14 cellular contexts compared by ENCODE assay signal in the genomic region with DNA sequence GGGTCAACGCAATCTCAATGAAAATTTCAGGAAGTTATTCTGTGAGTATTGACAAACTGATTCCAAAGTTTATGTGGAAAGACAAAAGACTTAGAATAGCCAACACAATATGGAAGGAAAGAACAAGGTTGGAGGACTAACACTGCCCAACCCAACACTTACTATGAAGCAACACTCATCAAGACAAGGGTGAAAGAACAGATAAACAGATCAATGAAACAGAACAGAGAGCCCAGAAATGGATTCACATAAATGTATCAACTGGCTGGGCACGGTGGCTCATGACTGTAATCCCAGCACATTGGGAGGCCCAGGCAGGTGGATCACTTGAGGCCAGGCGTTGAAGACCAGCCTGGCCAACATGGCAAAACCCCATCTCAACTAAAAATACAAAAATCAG. TPM values are rescaled to one million over a fixed set of nuclear protein-coding genes. Genes with fewer than 3 reads are reported as not detected.
A peak's percentile ranks its signal among the peaks of the same experiment; 100 is the strongest.
DNase-seq lines count a peak whose midpoint lies in the region; ATAC-seq and TF ChIP-seq lines count a peak whose summit lies in the region.
"Had no signal": no experiment of that assay in that cellular context is flagged by ENCODE, and none has a peak within 500 bp of the region (broad histone marks: within the 10 kb centered on the region; RNA-seq: fewer than 3 reads in every experiment).

No MANE protein-coding gene starts in this region.

- H3K4me1 ChIP-seq in CD4-positive, CD25-positive, alpha-beta regulatory T cell (ENCODE audit: control insufficient read depth, insufficient read depth, low read length, poor library complexity, severe bottlenecking): peaks cover 46% of the 10 kb centered on the region
- H3K4me1 ChIP-seq in right lobe of liver (peaks cover 0 to 23% (median 2%) of the 10 kb centered on the region in 4 donors), mucosa of descending colon (ENCODE audit: low read depth) (no peaks in the 10 kb centered on the region), ovary (ENCODE audit: insufficient read depth) (peaks cover 3% of the 10 kb centered on the region)

- peak overlapping the region; percentile 43 to 96 (median 56) for H3K27ac Mint-ChIP-seq in CD4-positive, CD25-positive, alpha-beta regulatory T cell
- H3K27ac Mint-ChIP-seq in CD4-positive, alpha-beta T cell: peak overlapping the region; percentile 6
- peak overlapping the region; percentile 35 for H3K27ac Mint-ChIP-seq in activated B cell treated with CpG ODN at 0.5 μM for 24 hours

- TF ChIP-seq EP300 in ovary (IDR thresholded peaks at IDR 0.05): no peak

- no peaks in the 10 kb centered on the region for H3K27me3 Mint-ChIP-seq in CD4-positive, CD25-positive, alpha-beta regulatory T cell
- no peaks in the 10 kb centered on the region for H3K27me3 Mint-ChIP-seq in CD4-positive, alpha-beta T cell
- no peaks in the 10 kb centered on the region for H3K27me3 Mint-ChIP-seq in activated B cell treated with CpG ODN at 0.5 μM for 24 hours

- H3K9me3 ChIP-seq in CD4-positive, CD25-positive, alpha-beta regulatory T cell (ENCODE audit: control insufficient read depth in 2 of 2, low read length in 2 of 2): no peaks in the 10 kb centered on the region
- H3K9me3 ChIP-seq in CD4-positive, alpha-beta T cell (ENCODE audit: control insufficient read depth, low read length): no peaks in the 10 kb centered on the region
- no peaks in the 10 kb centered on the region for H3K9me3 ChIP-seq in right lobe of liver
- H3K9me3 ChIP-seq in mucosa of descending colon: no peaks in the 10 kb centered on the region
- H3K9me3 ChIP-seq in ovary: no peaks in the 10 kb centered on the region

- POLR2A ChIA-PET in CD4-positive, alpha-beta T cell (lab: Charles Lee): no interaction called here
- POLR2A ChIA-PET in activated B cell treated with CpG ODN at 0.5 μM for 24 hours (lab: Charles Lee): no interaction called here

- H3K36me3 ChIP-seq in CD4-positive, CD25-positive, alpha-beta regulatory T cell (ENCODE audit: control insufficient read depth, insufficient read depth, low read length): no peaks in the 10 kb centered on the region
- H3K36me3 ChIP-seq in right lobe of liver: no peaks in the 10 kb centered on the region
- H3K36me3 ChIP-seq in mucosa of descending colon (ENCODE audit: low read depth): no peaks in the 10 kb centered on the region
- H3K36me3 ChIP-seq in ovary: no peaks in the 10 kb centered on the region

- H3K4me3 Mint-ChIP-seq in CD4-positive, CD25-positive, alpha-beta regulatory T cell: peak overlapping the region; percentile 24 to 85 (median 29)
- H3K4me3 Mint-ChIP-seq in CD4-positive, alpha-beta T cell: no peak overlapping the region
- no peak overlapping the region for H3K4me3 Mint-ChIP-seq in activated B cell treated with CpG ODN at 0.5 μM for 24 hours

- peaks cover 0 to 8% (median 2%) of the 10 kb centered on the region in 7 donors for H3K9me3 Mint-ChIP-seq in CD4-positive, CD25-positive, alpha-beta regulatory T cell
- H3K9me3 Mint-ChIP-seq in CD4-positive, alpha-beta T cell: peaks cover 2% of the 10 kb centered on the region
- peaks cover 2% of the 10 kb centered on the region for H3K9me3 Mint-ChIP-seq in activated B cell treated with CpG ODN at 0.5 μM for 24 hours

- H3K27ac ChIP-seq in CD4-positive, CD25-positive, alpha-beta regulatory T cell (ENCODE audit: insufficient read depth, low read length, poor library complexity, severe bottlenecking): peak overlapping the region; percentile 6
- H3K27ac ChIP-seq in CD4-positive, alpha-beta T cell (ENCODE audit: low read depth, low read length): no peak overlapping the region
- peak overlapping the region in 2 of 3 donors; percentile 44 to 47 for H3K27ac ChIP-seq in right lobe of liver
- H3K27ac ChIP-seq in ovary: no peak overlapping the region

- H3K4me3 ChIP-seq in CD4-positive, CD25-positive, alpha-beta regulatory T cell (ENCODE audit: low read depth, low read length): no peak overlapping the region
- H3K4me3 ChIP-seq in right lobe of liver: no peak overlapping the region
- H3K4me3 ChIP-seq in mucosa of descending colon: no peak overlapping the region
- no peak overlapping the region for H3K4me3 ChIP-seq in ovary
- H3K4me3 ChIP-seq: GM12878 had no signal

- no peak for DNase-seq in CD4-positive, CD25-positive, alpha-beta regulatory T cell
- DNase-seq in CD4-positive, alpha-beta T cell: no peak
- no peak for DNase-seq in activated B cell treated with CpG ODN at 0.5 μM for 24 hours
- no peak for DNase-seq in right lobe of liver
- DNase-seq in mucosa of descending colon: no peak
- DNase-seq in ovary: no peak
- DNase-seq: GDM1, KG1, NCI-H1436, NCI-H2029 treated with DMSO at 0.1 percent for 48 hours, NCI-H748 treated with DMSO at 0.1 percent for 48 hours, SIG-M5 had no signal

- intact Hi-C loops in CD4-positive, alpha-beta T cell (cut with DNase I, micrococcal nuclease): no loop called here
- intact Hi-C loops in activated B cell treated with CpG ODN at 0.5 μM for 24 hours (cut with micrococcal nuclease): no loop called here
- intact Hi-C loops in right lobe of liver (cut with DNase I): no loop called here
- intact Hi-C loops in mucosa of descending colon (cut with DNase I, micrococcal nuclease): no loop called here
- intact Hi-C loops in ovary (cut with DNase I): no loop called here

- 71% methylated on average over 2 of the region's 3 CpGs for WGBS in right lobe of liver (ENCODE audit: insufficient coverage, low coverage, low lambda C conversion rate, missing lambda C conversion rate)
- 97 to 99% (median 98%) methylated on average over 3 of the region's 3 CpGs for WGBS in ovary, 3 donors

- TF ChIP-seq POLR2A in right lobe of liver (IDR thresholded peaks at IDR 0.05): no peak
- no peak for TF ChIP-seq POLR2A in ovary (IDR thresholded peaks at IDR 0.05)

- TF ChIP-seq CTCF in CD4-positive, alpha-beta T cell (IDR thresholded peaks at IDR 0.05): no peak
- TF ChIP-seq CTCF in activated B cell treated with CpG ODN at 0.5 μM for 24 hours (IDR thresholded peaks at IDR 0.05) (no peak), right lobe of liver (IDR thresholded peaks at IDR 0.05) (no peak), mucosa of descending colon (IDR thresholded peaks at IDR 0.05) (no peak), ovary (IDR thresholded peaks at IDR 0.05) (no peak)

- H3K4me1 Mint-ChIP-seq in CD4-positive, CD25-positive, alpha-beta regulatory T cell: peaks cover 44 to 84% (median 64%) of the 10 kb centered on the region in 4 donors
- peaks cover 80% of the 10 kb centered on the region for H3K4me1 Mint-ChIP-seq in CD4-positive, alpha-beta T cell (ENCODE audit: low read depth)
- H3K4me1 Mint-ChIP-seq in activated B cell treated with CpG ODN at 0.5 μM for 24 hours: peaks cover 66% of the 10 kb centered on the region

- no peak for ATAC-seq in CD4-positive, CD25-positive, alpha-beta regulatory T cell (ENCODE audit: low read depth in 2 of 2)
- ATAC-seq in CD4-positive, alpha-beta T cell (ENCODE audit: poor library complexity): no peak
- ATAC-seq in activated B cell treated with CpG ODN at 0.5 μM for 24 hours (ENCODE audit: low read depth) (no peak), right lobe of liver (peak; percentile 85 to 95 (median 90)), HG02884 (IDR thresholded peaks at IDR 0.05; ENCODE audit: unreplicated experiment) (no peak), mucosa of descending colon (no peak)

- CTCF ChIA-PET in CD4-positive, alpha-beta T cell (lab: Charles Lee): interaction anchor here (1.2 kb wide), 1 partner anchor 39 kb away, joined by 3 read pairs; no protein-coding TSS in a partner anchor
- CTCF ChIA-PET in activated B cell treated with CpG ODN at 0.5 μM for 24 hours (lab: Charles Lee): no interaction called here

- H3K27me3 ChIP-seq in CD4-positive, CD25-positive, alpha-beta regulatory T cell (ENCODE audit: control insufficient read depth, insufficient read depth, low read length): no peaks in the 10 kb centered on the region
- no peaks in the 10 kb centered on the region for H3K27me3 ChIP-seq in CD4-positive, alpha-beta T cell (ENCODE audit: control insufficient read depth, insufficient read depth, low read length)
- H3K27me3 ChIP-seq in right lobe of liver (no peaks in the 10 kb centered on the region), ovary (no peaks in the 10 kb centered on the region)

- H3K36me3 Mint-ChIP-seq in CD4-positive, CD25-positive, alpha-beta regulatory T cell: no peaks in the 10 kb centered on the region
- H3K36me3 Mint-ChIP-seq in CD4-positive, alpha-beta T cell (ENCODE audit: low read depth): peaks cover 7% of the 10 kb centered on the region
- no peaks in the 10 kb centered on the region for H3K36me3 Mint-ChIP-seq in activated B cell treated with CpG ODN at 0.5 μM for 24 hours (ENCODE audit: low read depth)

RNA-seq across cellular contexts. Expression of a gene that starts 41.2 kb away (rescaled TPM):
- total RNA-seq in CD4-positive, CD25-positive, alpha-beta regulatory T cell: 135 TPM
- 10 to 100 TPM; 27.5 to 34.3 (median 31.2) TPM for polyA plus RNA-seq in CD4-positive, CD25-positive, alpha-beta regulatory T cell
- total RNA-seq in CD4-positive, alpha-beta T cell: 10 to 100 TPM; 86.1 to 87.7 TPM
- total RNA-seq in activated B cell treated with CpG ODN at 0.5 μM for 24 hours (82.4 and 91.5 TPM in 2 replicates), right lobe of liver (10 to 100 TPM; 15.9 to 27.2 (median 23.3) TPM), mucosa of descending colon (100 to 1,000 TPM; 205 to 416 (median 330) TPM), ovary (10 to 100 TPM; 30.7 to 46.0 (median 36.0) TPM)
- polyA plus RNA-seq in ovary: 10 to 100 TPM; 10.7 to 33.5 TPM

Comparison
In these comparisons a context has a peak if more than half of its experiments do, and no peak if none do; other contexts are left out.
1. ATAC-seq: peak in right lobe of liver (4 of 4); none in CD4-positive, CD25-positive, alpha-beta regulatory T cell (0 of 2), CD4-positive, alpha-beta T cell (single experiment), activated B cell treated with CpG ODN at 0.5 μM for 24 hours (single experiment), HG02884 (single experiment) and mucosa of descending colon (single experiment).
2. H3K27ac ChIP-seq: peak in CD4-positive, CD25-positive, alpha-beta regulatory T cell (single experiment) and right lobe of liver (2 of 3); none in CD4-positive, alpha-beta T cell (single experiment) and ovary (0 of 2).
3. H3K27ac Mint-ChIP-seq: peak in every context shown above with its lines; median percentile 56 in CD4-positive, CD25-positive, alpha-beta regulatory T cell; 35 in activated B cell treated with CpG ODN at 0.5 μM for 24 hours; 6 in CD4-positive, alpha-beta T cell.
4. H3K4me3 Mint-ChIP-seq: peak in CD4-positive, CD25-positive, alpha-beta regulatory T cell (4 of 4); none in CD4-positive, alpha-beta T cell (single experiment) and activated B cell treated with CpG ODN at 0.5 μM for 24 hours (single experiment).